In the genomic region with DNA sequence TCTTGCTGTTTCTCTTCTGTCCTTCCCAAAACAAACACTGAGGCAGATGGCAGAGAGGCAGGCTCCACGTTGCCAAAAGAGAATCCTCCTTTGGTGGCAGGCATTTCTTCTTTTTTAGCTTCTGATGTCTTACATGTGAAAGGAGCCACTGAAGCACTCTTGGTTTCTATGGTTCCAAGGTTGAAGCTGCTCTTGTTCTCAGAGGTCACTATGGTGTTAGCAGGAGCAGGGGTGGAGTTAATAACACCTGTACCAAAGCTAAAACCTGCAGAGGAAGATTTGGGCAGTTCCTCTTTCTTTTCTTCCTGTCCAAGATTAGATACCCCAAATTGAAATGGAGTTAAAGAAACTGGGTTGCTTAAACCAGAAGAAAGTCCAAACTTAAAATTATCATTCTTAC, we compare ENCODE assay signal across 13 cellular contexts. TPM values are rescaled to one million over a fixed set of nuclear protein-coding genes. Genes with fewer than 3 reads are reported as not detected.
DNase-seq lines count a peak whose midpoint lies in the region; ATAC-seq and TF ChIP-seq lines count a peak whose summit lies in the region.
"Had no signal": no experiment of that assay in that cellular context is flagged by ENCODE, and none has a peak within 500 bp of the region (broad histone marks: within the 10 kb centered on the region; RNA-seq: fewer than 3 reads in every experiment).

No MANE protein-coding gene starts in this region.

- H3K9me3 ChIP-seq in H9 (ENCODE audit: control insufficient read depth, low read depth, low read length) = no peaks in the 10 kb centered on the region
- H3K9me3 ChIP-seq: spleen had no signal

- H4K91ac ChIP-seq in H9 (ENCODE audit: insufficient read length, low read depth, low read length) = no peak overlapping the region

- no peak overlapping the region for H2AK5ac ChIP-seq in H9 (ENCODE audit: insufficient read length, low read length)

- H3K9ac ChIP-seq in H9 (ENCODE audit: extremely low read depth, insufficient read length, low read length) = no peak overlapping the region

- TF ChIP-seq CTCF in H9 (conservative IDR thresholded peaks at IDR 0.05) = no peak

- no peak overlapping the region for H3K4me2 ChIP-seq in H9 (ENCODE audit: insufficient read depth, insufficient read length, low read length)

- no peaks in the 10 kb centered on the region for H3K23me2 ChIP-seq in H9 (ENCODE audit: insufficient read length, low read depth, low read length, poor library complexity, severe bottlenecking)

- no peaks in the 10 kb centered on the region for H3K79me2 ChIP-seq in H9 (ENCODE audit: insufficient read depth, low read length)

- H3K56ac ChIP-seq in H9 (ENCODE audit: insufficient read length, low read depth, low read length) = no peak overlapping the region

- POLR2A ChIA-PET in naive thymus-derived CD8-positive, alpha-beta T cell (lab: Charles Lee) = interaction anchor here (2.2 kb wide), 1 partner anchor 28 kb away, joined by 10 read pairs; a partner anchor contains a TSS

- H3K4me1 Mint-ChIP-seq in H9 = no peaks in the 10 kb centered on the region
- H3K4me1 Mint-ChIP-seq in naive thymus-derived CD8-positive, alpha-beta T cell = peaks cover 12 to 49% (median 44%) of the 10 kb centered on the region in 4 donors

- no peak overlapping the region for H2BK15ac ChIP-seq in H9 (ENCODE audit: low read depth, low read length)

- H3K23ac ChIP-seq in H9 (ENCODE audit: insufficient read length, low read depth, low read length) = no peak overlapping the region

- H3K4me3 Mint-ChIP-seq in H9 = no peak overlapping the region
- H3K4me3 Mint-ChIP-seq in naive thymus-derived CD8-positive, alpha-beta T cell = no peak overlapping the region
- H3K4me3 Mint-ChIP-seq: nephron had no signal

- WGBS in H9 (ENCODE audit: extremely low coverage, insufficient read length, low lambda C conversion rate) = no CpG with 5 or more reads among the region's 1 CpG

- no peak overlapping the region for H4K5ac ChIP-seq in H9 (ENCODE audit: insufficient read length, low read depth, low read length)

- no peak overlapping the region for H4K8ac ChIP-seq in H9 (replicated peaks; ENCODE audit: insufficient read length, low read depth, low read length)

- H2BK120ac ChIP-seq in H9 (ENCODE audit: low read depth, low read length, poor library complexity, severe bottlenecking) = no peak overlapping the region

- H3K79me1 ChIP-seq in H9 (ENCODE audit: insufficient read depth, low read depth, low read length, poor library complexity, severe bottlenecking) = no peaks in the 10 kb centered on the region

- peak; percentile 82 for ATAC-seq in HG03521 (IDR thresholded peaks at IDR 0.05; ENCODE audit: unreplicated experiment)
- no peak for ATAC-seq in naive thymus-derived CD8-positive, alpha-beta T cell

- no peaks in the 10 kb centered on the region for H3K4me1 ChIP-seq in H9 (ENCODE audit: insufficient read depth, low read length)

- H2AFZ ChIP-seq in H9 (ENCODE audit: low read length) = no peak overlapping the region

- H2BK12ac ChIP-seq in H9 (ENCODE audit: insufficient read length, low read depth, low read length) = no peak overlapping the region

- H3K14ac ChIP-seq in H9 (ENCODE audit: insufficient read depth, low read length) = no peak overlapping the region

- H3K27ac ChIP-seq in H9 (ENCODE audit: insufficient read length, low read depth, low read length) = no peak overlapping the region
- H3K27ac ChIP-seq: 22Rv1, spleen had no signal

- H3K36me3 Mint-ChIP-seq in H9 (ENCODE audit: insufficient read depth in 1 of 3, low read depth in 3 of 3) = peaks cover 49 to 88% (median 83%) of the 10 kb centered on the region in 3 experiments; a peak in 6 of 7 replicates
- H3K36me3 Mint-ChIP-seq in naive thymus-derived CD8-positive, alpha-beta T cell = peaks cover 0 to 77% (median 22%) of the 10 kb centered on the region in 3 donors

- H2BK5ac ChIP-seq in H9 (ENCODE audit: insufficient read length, low read length) = no peak overlapping the region

- H3T11ph ChIP-seq in H9 (ENCODE audit: low read length) = no peak overlapping the region

- no peak overlapping the region for H2BK20ac ChIP-seq in H9 (ENCODE audit: low read depth, low read length, poor library complexity, severe bottlenecking)

- DNase-seq in NCI-H446 (lab: John Stamatoyannopoulos, UW) (peak; percentile 11 to 21), NCI-H446 treated with DMSO at 0.1 percent for 48 hours (lab: John Stamatoyannopoulos, UW) (no peak), H9 (no peak), epidermal melanocyte (ENCODE audit: insufficient read length, low spot score) (no peak), nucleus accumbens (lab: John Stamatoyannopoulos, UW) (no peak), SKM-1 treated with dmso at 0.1 percent for 144 hours (lab: John Stamatoyannopoulos, UW; ENCODE audit: unreplicated experiment) (no peak)
- no peak for DNase-seq in naive thymus-derived CD8-positive, alpha-beta T cell
- DNase-seq: DMS153, spleen had no signal

- H3K9me3 Mint-ChIP-seq in H9 = no peaks in the 10 kb centered on the region
- H3K9me3 Mint-ChIP-seq in naive thymus-derived CD8-positive, alpha-beta T cell = no peaks in the 10 kb centered on the region
- H3K9me3 Mint-ChIP-seq: nephron had no signal

- no peaks in the 10 kb centered on the region for H3K27me3 ChIP-seq in H9 (ENCODE audit: insufficient read depth, low read length)
- H3K27me3 ChIP-seq: cardiac muscle cell, spleen had no signal

- no peaks in the 10 kb centered on the region for H4K20me1 ChIP-seq in H9 (ENCODE audit: control insufficient read depth, insufficient read depth, insufficient read length)

- H3K27ac Mint-ChIP-seq in H9 = peak overlapping the region in 2 of 3 experiments; percentile 44; a peak in 1 of 7 replicates
- peak overlapping the region in 7 of 10 donors; percentile 3 to 78 (median 50) for H3K27ac Mint-ChIP-seq in naive thymus-derived CD8-positive, alpha-beta T cell
- H3K27ac Mint-ChIP-seq: nephron had no signal

- H3K27me3 Mint-ChIP-seq in H9 (ENCODE audit: low read depth) = no peaks in the 10 kb centered on the region
- no peaks in the 10 kb centered on the region for H3K27me3 Mint-ChIP-seq in naive thymus-derived CD8-positive, alpha-beta T cell

- H3K18ac ChIP-seq in H9 (ENCODE audit: insufficient read length, low read depth, low read length) = no peak overlapping the region

- H3K4ac ChIP-seq in H9 (ENCODE audit: low read depth, low read length) = no peak overlapping the region

RNA-seq across cellular contexts. Expression of a gene that starts 28.8 kb away (rescaled TPM):
- total RNA-seq in H9 (2021) = 11.0 and 11.7 TPM in 2 replicates
- total RNA-seq in naive thymus-derived CD8-positive, alpha-beta T cell = 10 to 100 TPM; 22.2 to 24.6 TPM
- polyA plus RNA-seq in naive thymus-derived CD8-positive, alpha-beta T cell = 1 to 10 TPM; 4.8 to 5.6 (median 4.9) TPM

Comparison
In these comparisons a context has a peak if more than half of its experiments do, and no peak if none do; other contexts are left out.
1. DNase-seq: peak in NCI-H446 (2 of 2); none in NCI-H446 treated with DMSO at 0.1 percent for 48 hours (single experiment), H9 (single experiment), naive thymus-derived CD8-positive, alpha-beta T cell (0 of 10), epidermal melanocyte (single experiment), nucleus accumbens (0 of 56) and SKM-1 treated with dmso at 0.1 percent for 144 hours (single experiment).